2 cellular contexts compared by ENCODE assay signal in genomic region chr11:105969756-105970155, GRCh38.
A peak's percentile ranks its signal among the peaks of the same experiment; 100 is the strongest.
TF ChIP-seq lines count a peak whose summit lies in the region.

No MANE protein-coding gene starts in this region.

TF ChIP-seq in SK-N-SH, 30 proteins besides CTCF, POLR2A, EP300 and RAD21 (continued from another document):
- TF ChIP-seq ZBTB33 (IDR thresholded peaks at IDR 0.05; ENCODE audit: borderline replicate concordance, low read depth) (no peak), POLR2AphosphoS5 (IDR thresholded peaks at IDR 0.05; ENCODE audit: low read depth, low read length) (peak; percentile 69; the same call in 1 of the 2 replicates), NFIC (IDR thresholded peaks at IDR 0.05; ENCODE audit: borderline replicate concordance) (peak; percentile 22; the same call in 1 of the 2 replicates), FOSL2 (IDR thresholded peaks at IDR 0.05; ENCODE audit: borderline replicate concordance, low read depth) (peak; percentile 49; the same call in 1 of the 2 replicates), TCF12 (IDR thresholded peaks at IDR 0.05) (peak; percentile 95), JUND (IDR thresholded peaks at IDR 0.05) (peak; percentile 58; the same call in 1 of the 2 replicates), FOXJ3 (CRISPR knock-in tag; IDR thresholded peaks at IDR 0.05) (no peak), PBX3 (IDR thresholded peaks at IDR 0.05) (peak; percentile 89), NRF1 (IDR thresholded peaks at IDR 0.05; ENCODE audit: low read depth, low read length) (no peak), GABPA (IDR thresholded peaks at IDR 0.05; ENCODE audit: low read depth) (no peak), TEAD4 (IDR thresholded peaks at IDR 0.05; ENCODE audit: borderline replicate concordance, insufficient read depth) (peak; percentile 30; the same call in 1 of the 2 replicates), GATA2 (CRISPR knock-in tag; IDR thresholded peaks at IDR 0.05) (no peak)

TF ChIP-seq in GM12878, 131 proteins besides CTCF, POLR2A, EP300 and RAD21:
- TF ChIP-seq CEBPZ (IDR thresholded peaks at IDR 0.05; ENCODE audit: low read depth, low read length) (no peak), ZBTB40 (IDR thresholded peaks at IDR 0.05; ENCODE audit: borderline replicate concordance) (no peak), SREBF2 (IDR thresholded peaks at IDR 0.05; ENCODE audit: low read length) (no peak), CBX5 (IDR thresholded peaks at IDR 0.05; ENCODE audit: low read depth) (no peak), ZZZ3 (IDR thresholded peaks at IDR 0.05; ENCODE audit: control insufficient read depth, insufficient read length, low read depth) (no peak), CHD4 (IDR thresholded peaks at IDR 0.05) (no peak), HDGF (IDR thresholded peaks at IDR 0.05) (no peak)
